Comparison of ENCODE assay signal across 10 cellular contexts in genomic region chr15:93467327-93467726, GRCh38.
A peak's percentile ranks its signal among the peaks of the same experiment; 100 is the strongest.
DNase-seq lines count a peak whose midpoint lies in the region; ATAC-seq and TF ChIP-seq lines count a peak whose summit lies in the region.
"Had no signal": no experiment of that assay in that cellular context is flagged by ENCODE, and none has a peak within 500 bp of the region (broad histone marks: within the 10 kb centered on the region; RNA-seq: fewer than 3 reads in every experiment).

No MANE protein-coding gene starts in this region.

- no peak for TF ChIP-seq CTCF in fibroblast of the aortic adventitia (IDR thresholded peaks at IDR 0.05; ENCODE audit: insufficient read depth, low read length)
- no peak for TF ChIP-seq CTCF in psoas muscle (IDR thresholded peaks at IDR 0.05)

- intact Hi-C loops in psoas muscle (cut with DNase I), result loop anchor here in 1 of 2 donors (5.0 to 10.0 kb wide), 2 partner anchors 50 to 383 kb away; partner anchors contain the start of gene RGMA

- DNase-seq in NCI-H510A (lab: John Stamatoyannopoulos, UW) (peak; percentile 60), fibroblast of the aortic adventitia (ENCODE audit: low read depth) (peak; percentile 2), psoas muscle (peak; percentile 87 to 95), SHP77 treated with DMSO at 0.1 percent for 48 hours (lab: John Stamatoyannopoulos, UW) (no peak), DMS153 (lab: John Stamatoyannopoulos, UW) (no peak)
- DNase-seq in stimulated activated CD4-positive, alpha-beta T cell treated with anti-CD3 and anti-CD28 coated beads, Interleukin-2, amount 100 ng/mL, for 48 hours, result no peak
- no peak for DNase-seq in stimulated activated CD4-positive, alpha-beta T cell treated with anti-CD3 and anti-CD28 coated beads, Interleukin-2, amount 100 ng/mL, for 24 hours
- DNase-seq: Kasumi-1 had no signal

- peak overlapping the region; percentile 54 for H3K27ac ChIP-seq in psoas muscle
- H3K27ac ChIP-seq: SJSA1 had no signal

- peak; percentile 61 for ATAC-seq in HG03354 (IDR thresholded peaks at IDR 0.05; ENCODE audit: poor library complexity, severe bottlenecking, unreplicated experiment)
- ATAC-seq in psoas muscle, result peak; percentile 98 to 100 (median 100)

- no peaks in the 10 kb centered on the region for H3K27me3 ChIP-seq in psoas muscle (ENCODE audit: insufficient read depth in 3 of 3, low read length in 2 of 3)
- H3K27me3 ChIP-seq: SJSA1 had no signal

- peaks cover 12% of the 10 kb centered on the region for H3K4me1 ChIP-seq in psoas muscle
- H3K4me1 ChIP-seq: SJSA1 had no signal

- 13 to 17% (median 14%) methylated on average over 3 of the region's 3 CpGs for WGBS in psoas muscle, 3 donors

- no peaks in the 10 kb centered on the region for H3K36me3 ChIP-seq in psoas muscle (ENCODE audit: insufficient read depth in 1 of 2, low read depth in 1 of 2)
- H3K36me3 ChIP-seq: SJSA1 had no signal

- H3K4me3 ChIP-seq in fibroblast of the aortic adventitia (ENCODE audit: low read depth, low read length) (no peak overlapping the region), psoas muscle (no peak overlapping the region)
- H3K4me3 ChIP-seq: SJSA1 had no signal

- no peaks in the 10 kb centered on the region for H3K9me3 ChIP-seq in psoas muscle
- H3K9me3 ChIP-seq: SJSA1 had no signal

Comparison
In these comparisons a context has a peak if more than half of its experiments do, and no peak if none do; other contexts are left out.
1. DNase-seq: peak in NCI-H510A (single experiment), fibroblast of the aortic adventitia (single experiment) and psoas muscle (2 of 2); none in SHP77 treated with DMSO at 0.1 percent for 48 hours (single experiment), stimulated activated CD4-positive, alpha-beta T cell treated with anti-CD3 and anti-CD28 coated beads, Interleukin-2, amount 100 ng/mL, for 48 hours (0 of 2), stimulated activated CD4-positive, alpha-beta T cell treated with anti-CD3 and anti-CD28 coated beads, Interleukin-2, amount 100 ng/mL, for 24 hours (0 of 2) and DMS153 (single experiment).